8 cellular contexts compared by ENCODE assay signal in genomic region chr17:40791808-40792436, GRCh38. TPM values are rescaled to one million over a fixed set of nuclear protein-coding genes. Genes with fewer than 3 reads are reported as not detected.
DNase-seq lines count a peak whose midpoint lies in the region; ATAC-seq and TF ChIP-seq lines count a peak whose summit lies in the region.

No MANE protein-coding gene starts in this region.

- H3K4me1 Mint-ChIP-seq in progenitor cell of endocrine pancreas (ENCODE audit: low read depth): no peaks in the 10 kb centered on the region
- H3K4me1 Mint-ChIP-seq in activated CD4-positive, alpha-beta T cell treated with anti-CD3 and anti-CD28 coated beads for 36 hours: no peaks in the 10 kb centered on the region
- no peaks in the 10 kb centered on the region for H3K4me1 Mint-ChIP-seq in activated naive CD8-positive, alpha-beta T cell treated with anti-CD3 and anti-CD28 coated beads, Interleukin-2, amount 50 U/mL, for 24 hours

- H3K36me3 Mint-ChIP-seq in progenitor cell of endocrine pancreas (ENCODE audit: insufficient read depth): no peaks in the 10 kb centered on the region
- no peaks in the 10 kb centered on the region for H3K36me3 Mint-ChIP-seq in activated CD4-positive, alpha-beta T cell treated with anti-CD3 and anti-CD28 coated beads for 36 hours (ENCODE audit: low read depth)
- H3K36me3 Mint-ChIP-seq in activated naive CD8-positive, alpha-beta T cell treated with anti-CD3 and anti-CD28 coated beads, Interleukin-2, amount 50 U/mL, for 24 hours (ENCODE audit: low read depth): no peaks in the 10 kb centered on the region

- TF ChIP-seq POLR2A in esophagus squamous epithelium (IDR thresholded peaks at IDR 0.05): no peak

- no peak overlapping the region for H3K27ac Mint-ChIP-seq in progenitor cell of endocrine pancreas
- H3K27ac Mint-ChIP-seq in activated CD4-positive, alpha-beta T cell treated with anti-CD3 and anti-CD28 coated beads for 36 hours: no peak overlapping the region
- H3K27ac Mint-ChIP-seq in activated naive CD8-positive, alpha-beta T cell treated with anti-CD3 and anti-CD28 coated beads, Interleukin-2, amount 50 U/mL, for 24 hours: no peak overlapping the region

- POLR2A ChIA-PET in GM10248 (lab: Yijun Ruan, JAX): no interaction called here
- POLR2A ChIA-PET in activated CD4-positive, alpha-beta T cell treated with anti-CD3 and anti-CD28 coated beads for 36 hours (lab: Charles Lee): no interaction called here

- intact Hi-C loops in esophagus squamous epithelium (cut with DNase I): no loop called here
- intact Hi-C loops in activated CD4-positive, alpha-beta T cell treated with anti-CD3 and anti-CD28 coated beads for 36 hours (cut with DNase I, micrococcal nuclease): loop anchor here (1.0 to 5.0 kb wide), 2 partner anchors 170 to 172 kb away; no protein-coding TSS in a partner anchor

- H3K9me3 ChIP-seq in esophagus squamous epithelium: no peaks in the 10 kb centered on the region

- no peaks in the 10 kb centered on the region for H3K36me3 ChIP-seq in esophagus squamous epithelium

- CTCF ChIA-PET in GM10248 (lab: Yijun Ruan, JAX): interaction anchor here (1.0 to 2.9 kb wide), 5 partner anchors 10 to 871 kb away, joined by 3 to 11 read pairs (median 5); partner anchors contain the start of genes IGFBP4 and KRT27
- CTCF ChIA-PET in activated CD4-positive, alpha-beta T cell treated with anti-CD3 and anti-CD28 coated beads for 36 hours (lab: Charles Lee): interaction anchor here (0.8 to 1.3 kb wide), 3 partner anchors 11 to 871 kb away, joined by 3 read pairs; no protein-coding TSS in a partner anchor

- 10 to 17% methylated on average over 5 of the region's 5 CpGs for WGBS in esophagus squamous epithelium, 2 donors

- no peak overlapping the region for H3K4me3 Mint-ChIP-seq in progenitor cell of endocrine pancreas (ENCODE audit: low read depth)
- no peak overlapping the region for H3K4me3 Mint-ChIP-seq in activated CD4-positive, alpha-beta T cell treated with anti-CD3 and anti-CD28 coated beads for 36 hours
- no peak overlapping the region for H3K4me3 Mint-ChIP-seq in activated naive CD8-positive, alpha-beta T cell treated with anti-CD3 and anti-CD28 coated beads, Interleukin-2, amount 50 U/mL, for 24 hours

- no peak overlapping the region for H3K27ac ChIP-seq in esophagus squamous epithelium

- H3K9me3 Mint-ChIP-seq in progenitor cell of endocrine pancreas (ENCODE audit: low read depth): no peaks in the 10 kb centered on the region
- H3K9me3 Mint-ChIP-seq in activated CD4-positive, alpha-beta T cell treated with anti-CD3 and anti-CD28 coated beads for 36 hours (ENCODE audit: low read depth): no peaks in the 10 kb centered on the region
- no peaks in the 10 kb centered on the region for H3K9me3 Mint-ChIP-seq in activated naive CD8-positive, alpha-beta T cell treated with anti-CD3 and anti-CD28 coated beads, Interleukin-2, amount 50 U/mL, for 24 hours

- peaks cover 25% of the 10 kb centered on the region for H3K27me3 Mint-ChIP-seq in progenitor cell of endocrine pancreas
- H3K27me3 Mint-ChIP-seq in activated CD4-positive, alpha-beta T cell treated with anti-CD3 and anti-CD28 coated beads for 36 hours: peaks cover 17% of the 10 kb centered on the region
- H3K27me3 Mint-ChIP-seq in activated naive CD8-positive, alpha-beta T cell treated with anti-CD3 and anti-CD28 coated beads, Interleukin-2, amount 50 U/mL, for 24 hours: peaks cover 27% of the 10 kb centered on the region

- H3K4me3 ChIP-seq in esophagus squamous epithelium: no peak overlapping the region

- TF ChIP-seq CTCF in GM10248 (IDR thresholded peaks at IDR 0.05; ENCODE audit: control extremely low read depth, extremely low read depth, low read depth, missing control alignments): peak; percentile 41
- TF ChIP-seq CTCF in esophagus squamous epithelium (IDR thresholded peaks at IDR 0.05): peak; percentile 48 to 78 (median 68)
- peak; percentile 70 for TF ChIP-seq CTCF in progenitor cell of endocrine pancreas (IDR thresholded peaks at IDR 0.05; ENCODE audit: unreplicated experiment)

- peaks cover 0 to 31% (median 0%) of the 10 kb centered on the region in 4 donors for H3K27me3 ChIP-seq in esophagus squamous epithelium

- H3K4me1 ChIP-seq in esophagus squamous epithelium: peaks cover 0 to 10% (median 0%) of the 10 kb centered on the region in 3 donors

- no peak for ATAC-seq in activated CD4-positive, alpha-beta T cell treated with anti-CD3 and anti-CD28 coated beads for 36 hours
- ATAC-seq in activated naive CD8-positive, alpha-beta T cell treated with anti-CD3 and anti-CD28 coated beads, Interleukin-2, amount 50 U/mL, for 24 hours: no peak
- ATAC-seq in GM18868 (IDR thresholded peaks at IDR 0.05; ENCODE audit: unreplicated experiment): no peak

- DNase-seq in GM10248 (ENCODE audit: extremely low spot score): no peak
- DNase-seq in NCI-H748 treated with DMSO at 0.1 percent for 48 hours (lab: John Stamatoyannopoulos, UW): peak; percentile 5
- DNase-seq in esophagus squamous epithelium (lab: John Stamatoyannopoulos, UW): no peak
- no peak for DNase-seq in progenitor cell of endocrine pancreas (ENCODE audit: low spot score, unreplicated experiment)
- DNase-seq in activated CD4-positive, alpha-beta T cell treated with anti-CD3 and anti-CD28 coated beads for 36 hours: no peak
- no peak for DNase-seq in activated naive CD8-positive, alpha-beta T cell treated with anti-CD3 and anti-CD28 coated beads, Interleukin-2, amount 50 U/mL, for 24 hours
- no peak for DNase-seq in epidermal melanocyte (ENCODE audit: insufficient read length, low spot score)

RNA-seq across cellular contexts. Expression of gene KRT28, which starts 7.8 kb away (rescaled TPM):
- not detected for total RNA-seq in esophagus squamous epithelium
- not detected in 2 replicates for total RNA-seq in progenitor cell of endocrine pancreas
- total RNA-seq in activated CD4-positive, alpha-beta T cell treated with anti-CD3 and anti-CD28 coated beads for 36 hours: not detected

RNA-seq across cellular contexts. Expression of gene KRT27, which starts 9.6 kb away (rescaled TPM):
- total RNA-seq in esophagus squamous epithelium: not detected
- not detected in 2 replicates for total RNA-seq in progenitor cell of endocrine pancreas
- total RNA-seq in activated CD4-positive, alpha-beta T cell treated with anti-CD3 and anti-CD28 coated beads for 36 hours: not detected

RNA-seq across cellular contexts. Expression of gene KRT26, which starts 19.9 kb away (rescaled TPM):
- not detected for total RNA-seq in esophagus squamous epithelium
- total RNA-seq in progenitor cell of endocrine pancreas: not detected in 2 replicates
- not detected for total RNA-seq in activated CD4-positive, alpha-beta T cell treated with anti-CD3 and anti-CD28 coated beads for 36 hours

RNA-seq across cellular contexts. Expression of gene KRT10, which starts 30.5 kb away (rescaled TPM):
- 10 to 100 TPM; 14.4 to 50.0 (median 33.2) TPM for total RNA-seq in esophagus squamous epithelium
- 33.1 and 37.5 TPM in 2 replicates for total RNA-seq in progenitor cell of endocrine pancreas
- 10 to 100 TPM; 20.2 to 35.9 TPM for total RNA-seq in activated CD4-positive, alpha-beta T cell treated with anti-CD3 and anti-CD28 coated beads for 36 hours

RNA-seq across cellular contexts. Expression of gene KRT25, which starts 36.8 kb away (rescaled TPM):
- total RNA-seq in esophagus squamous epithelium: not detected
- not detected in 2 replicates for total RNA-seq in progenitor cell of endocrine pancreas
- total RNA-seq in activated CD4-positive, alpha-beta T cell treated with anti-CD3 and anti-CD28 coated beads for 36 hours: not detected
